24 cellular contexts compared by ENCODE assay signal in genomic region chr18:49582579-49582978, GRCh38. TPM values are rescaled to one million over a fixed set of nuclear protein-coding genes. Genes with fewer than 3 reads are reported as not detected.
A peak's percentile ranks its signal among the peaks of the same experiment; 100 is the strongest.
DNase-seq lines count a peak whose midpoint lies in the region; ATAC-seq and TF ChIP-seq lines count a peak whose summit lies in the region.
"Had no signal": no experiment of that assay in that cellular context is flagged by ENCODE, and none has a peak within 500 bp of the region (broad histone marks: within the 10 kb centered on the region; RNA-seq: fewer than 3 reads in every experiment).

No MANE protein-coding gene starts in this region.

- no peak for TF ChIP-seq CTCF in right lobe of liver (IDR thresholded peaks at IDR 0.05)

- 55% methylated on average over 4 of the region's 8 CpGs for WGBS in right lobe of liver (ENCODE audit: insufficient coverage, low coverage, low lambda C conversion rate, missing lambda C conversion rate)

- no peaks in the 10 kb centered on the region for H3K9me3 ChIP-seq in right lobe of liver
- H3K9me3 ChIP-seq: colonic mucosa, thyroid gland had no signal

- H3K36me3 ChIP-seq in right lobe of liver = peaks cover 0 to 62% (median 33%) of the 10 kb centered on the region in 4 donors
- H3K36me3 ChIP-seq: colonic mucosa had no signal

- H3K27me3 ChIP-seq in right lobe of liver = no peaks in the 10 kb centered on the region
- H3K27me3 ChIP-seq: colonic mucosa, thyroid gland had no signal

- in situ Hi-C loops in KBM-7 (cut with MboI; ENCODE audit: low pct_unique_long_range_greater_than_20kb, low sequenced_read_pairs) = no loop called here

- peaks cover 0 to 12% (median 0%) of the 10 kb centered on the region in 4 donors for H3K4me1 ChIP-seq in right lobe of liver
- H3K4me1 ChIP-seq: colonic mucosa had no signal

- no peak overlapping the region for H3K27ac ChIP-seq in right lobe of liver
- H3K27ac ChIP-seq: C4-2B, colonic mucosa, KMS-11, RWPE1, skin epidermis had no signal

- no peak overlapping the region for H3K4me3 ChIP-seq in right lobe of liver
- H3K4me3 ChIP-seq: colonic mucosa, skin epidermis, thyroid gland had no signal

- ATAC-seq in right lobe of liver (peak in 3 of 4 donors; percentile 4 to 28 (median 11)), HG02610 (IDR thresholded peaks at IDR 0.05; ENCODE audit: unreplicated experiment) (no peak), GM19455 (IDR thresholded peaks at IDR 0.05; ENCODE audit: unreplicated experiment) (no peak)
- ATAC-seq: activated CD8-positive, alpha-beta T cell treated with anti-CD3 and anti-CD28 coated beads, Interleukin-2, amount 10 ng/mL, durations not matched to agents 7 days and 5 days had no signal

- TF ChIP-seq POLR2A in right lobe of liver (IDR thresholded peaks at IDR 0.05) = no peak

- peak; percentile 10 for DNase-seq in EH (ENCODE audit: low read depth)
- peak; percentile 41 for DNase-seq in RPMI7951 (ENCODE audit: low read depth)
- DNase-seq in fibroblast of gingiva (ENCODE audit: low read depth) = peak; percentile 20
- no peak for DNase-seq in right lobe of liver
- no peak for DNase-seq in NCI-H345 treated with DMSO at 0.1 percent for 48 hours (lab: John Stamatoyannopoulos, UW; ENCODE audit: unreplicated experiment)
- no peak for DNase-seq in KBM-7
- DNase-seq: ACHN; activated CD8-positive, alpha-beta T cell treated with anti-CD3 and anti-CD28 coated beads, Interleukin-2, amount 10 ng/mL, durations not matched to agents 7 days and 5 days; activated naive CD4-positive, alpha-beta T cell treated with anti-CD3 and anti-CD28 coated beads for 36 hours; activated T-cell treated with anti-CD3 and anti-CD28 coated beads, Interleukin-2, amount 50 U/mL, for 24 hours; colonic mucosa; endodermal cell; kidney glomerular epithelial cell; NCI-H2029 treated with DMSO at 0.1 percent for 48 hours; NCI-H510A; stimulated activated CD4-positive, alpha-beta T cell treated with anti-CD3 and anti-CD28 coated beads, Interleukin-2, amount 100 ng/mL, for 24 hours; stimulated activated naive CD4-positive, alpha-beta T cell had no signal

- intact Hi-C loops in right lobe of liver (cut with DNase I) = no loop called here

RNA-seq across cellular contexts. Expression of gene LIPG, which starts 20.7 kb away (rescaled TPM):
- total RNA-seq in RPMI7951 (2014; rRNA removed; shearing (Covaris generic)) = 0.60 and 2.2 TPM in 2 replicates
- 100 to 1,000 TPM in 1 of 6 experiments, 10 to 100 TPM in 5; 35.0 to 120 (median 59.1) TPM for total RNA-seq in right lobe of liver

Comparison
In these comparisons a context has a peak if more than half of its experiments do, and no peak if none do; other contexts are left out.
1. DNase-seq: peak in EH (single experiment), RPMI7951 (single experiment) and fibroblast of gingiva (single experiment); none in right lobe of liver (0 of 3), NCI-H345 treated with DMSO at 0.1 percent for 48 hours (single experiment) and KBM-7 (single experiment).
2. ATAC-seq: peak in right lobe of liver (3 of 4); none in HG02610 (single experiment) and GM19455 (single experiment).
3. RNA of gene LIPG, which starts 20.7 kb away (total RNA-seq): 35.0 to 120 TPM in right lobe of liver; 0.60 to 2.2 TPM in RPMI7951; every median in the first group is over 10 times any median in the second.